ENCODE assay signal across 17 cellular contexts in genomic region chr13:29402168-29402621, GRCh38.
DNase-seq lines count a peak whose midpoint lies in the region; ATAC-seq and TF ChIP-seq lines count a peak whose summit lies in the region.
"Had no signal": no experiment of that assay in that cellular context is flagged by ENCODE, and none has a peak within 500 bp of the region (broad histone marks: within the 10 kb centered on the region; RNA-seq: fewer than 3 reads in every experiment).

No MANE protein-coding gene starts in this region.

- no peak overlapping the region for H3K27ac ChIP-seq in mesenchymal stem cell (ENCODE audit: low read length, poor library complexity, severe bottlenecking)
- H3K27ac ChIP-seq: C4-2B, right atrium auricular region had no signal

- no peak overlapping the region for H4K8ac ChIP-seq in mesenchymal stem cell (ENCODE audit: low read length)

- H3K36me3 ChIP-seq in mesenchymal stem cell (ENCODE audit: control insufficient read depth in 1 of 2, insufficient read depth in 2 of 2, low read depth in 1 of 2, low read length in 2 of 2) = no peaks in the 10 kb centered on the region
- H3K36me3 ChIP-seq: right atrium auricular region had no signal

- peaks cover 0 to 17% of the 10 kb centered on the region in 2 experiments for H3K27me3 ChIP-seq in mesenchymal stem cell (ENCODE audit: control insufficient read depth in 1 of 2, insufficient read depth in 1 of 2, low read length in 2 of 2)
- H3K27me3 ChIP-seq: right atrium auricular region had no signal

- no peak for ATAC-seq in HG03432 (IDR thresholded peaks at IDR 0.05; ENCODE audit: unreplicated experiment)
- ATAC-seq: activated CD4-positive, CD25-positive, alpha-beta regulatory T cell treated with anti-CD3 and anti-CD28 coated beads, Interleukin-2, amount 50 U/mL, for 24 hours; naive thymus-derived CD4-positive, alpha-beta T cell had no signal

- no peak overlapping the region for H3K18ac ChIP-seq in mesenchymal stem cell (ENCODE audit: low read depth in 1 of 2, low read length in 2 of 2)

- no peak overlapping the region for H4K91ac ChIP-seq in mesenchymal stem cell (ENCODE audit: low read length)

- no peaks in the 10 kb centered on the region for H3K9me3 ChIP-seq in mesenchymal stem cell (ENCODE audit: control insufficient read depth, low read length)
- H3K9me3 ChIP-seq: right atrium auricular region had no signal

- WGBS in mesenchymal stem cell = 14% methylated on average over 5 of the region's 5 CpGs

- no peak overlapping the region for H2BK5ac ChIP-seq in mesenchymal stem cell (ENCODE audit: low read depth, low read length, poor library complexity, severe bottlenecking)

- H3K14ac ChIP-seq in mesenchymal stem cell (ENCODE audit: low read length in 2 of 2) = no peak overlapping the region

- H3K4me3 ChIP-seq in Jurkat, Clone E6-1 (ENCODE audit: low read length) = no peak overlapping the region
- H3K4me3 ChIP-seq in astrocyte of the spinal cord (ENCODE audit: low read depth, low read length) (no peak overlapping the region), mesenchymal stem cell (ENCODE audit: insufficient read depth in 1 of 2, low read depth in 1 of 2, low read length in 2 of 2) (no peak overlapping the region)
- H3K4me3 ChIP-seq: right atrium auricular region had no signal

- H3K9ac ChIP-seq in mesenchymal stem cell (ENCODE audit: low read length) = no peak overlapping the region

- no peak for TF ChIP-seq CTCF in astrocyte of the spinal cord (IDR thresholded peaks at IDR 0.05; ENCODE audit: low read depth, low read length)

- no peak overlapping the region for H3K23ac ChIP-seq in mesenchymal stem cell (ENCODE audit: low read length in 2 of 2)

- H2BK120ac ChIP-seq in mesenchymal stem cell (ENCODE audit: low read depth, low read length) = no peak overlapping the region

- peak; percentile 73 for DNase-seq in DMS53 (lab: John Stamatoyannopoulos, UW)
- DNase-seq in Jurkat, Clone E6-1 (ENCODE audit: low read depth, low spot score) = peak; percentile 20
- DNase-seq in astrocyte of the spinal cord (ENCODE audit: low read depth, low spot score) = peak; percentile 12
- peak; percentile 47 for DNase-seq in mesenchymal stem cell
- no peak for DNase-seq in NCI-H1930 (lab: John Stamatoyannopoulos, UW)
- no peak for DNase-seq in G401 (ENCODE audit: low spot score)
- DNase-seq in ureter (ENCODE audit: low spot score) = no peak
- DNase-seq: amniotic stem cell; foreskin fibroblast; islet precursor cell; naive thymus-derived CD4-positive, alpha-beta T cell; NCI-H1105 treated with DMSO at 0.1 percent for 48 hours; NCI-H82 had no signal

- H3K4ac ChIP-seq in mesenchymal stem cell (ENCODE audit: low read depth in 1 of 2, low read length in 2 of 2) = no peak overlapping the region

- no peak overlapping the region for H2BK15ac ChIP-seq in mesenchymal stem cell (ENCODE audit: low read depth, poor library complexity, severe bottlenecking)

- no peak overlapping the region for H2AK5ac ChIP-seq in mesenchymal stem cell (ENCODE audit: low read length, severe bottlenecking)

- no peak overlapping the region for H3K4me2 ChIP-seq in mesenchymal stem cell (ENCODE audit: low read length, poor library complexity, severe bottlenecking)

- no peak overlapping the region for H2BK12ac ChIP-seq in mesenchymal stem cell (ENCODE audit: low read length in 2 of 2)

- no peak overlapping the region for H2AFZ ChIP-seq in mesenchymal stem cell (ENCODE audit: low read depth, low read length)

- H3K4me1 ChIP-seq in mesenchymal stem cell (ENCODE audit: control insufficient read depth, insufficient read depth, low read depth, low read length) = no peaks in the 10 kb centered on the region

- no peaks in the 10 kb centered on the region for H3K79me1 ChIP-seq in mesenchymal stem cell (replicated peaks; ENCODE audit: low read length, poor library complexity, severe bottlenecking)

- in situ Hi-C loops in astrocyte of the spinal cord (cut with HindIII; ENCODE audit: low sequenced_read_pairs) (no loop called here), G401 (cut with HindIII; ENCODE audit: low sequenced_read_pairs) (no loop called here)

Comparison
In these comparisons a context has a peak if more than half of its experiments do, and no peak if none do; other contexts are left out.
1. DNase-seq: peak in DMS53 (single experiment), Jurkat, Clone E6-1 (single experiment), astrocyte of the spinal cord (single experiment) and mesenchymal stem cell (single experiment); none in NCI-H1930 (0 of 2), G401 (single experiment) and ureter (single experiment).